5 cellular contexts compared by ENCODE assay signal in genomic region chr4:170395773-170396172, GRCh38.
"Had no signal": no experiment of that assay in that cellular context is flagged by ENCODE, and none has a peak within 500 bp of the region (broad histone marks: within the 10 kb centered on the region; RNA-seq: fewer than 3 reads in every experiment).

No MANE protein-coding gene starts in this region.

- ATAC-seq: GM23338, K562 had no signal

- H3K4me3 ChIP-seq: GM23338, K562 had no signal

- DNase-seq: H9, HCEC 1CT, IMR-90 had no signal
